In the genomic region with DNA sequence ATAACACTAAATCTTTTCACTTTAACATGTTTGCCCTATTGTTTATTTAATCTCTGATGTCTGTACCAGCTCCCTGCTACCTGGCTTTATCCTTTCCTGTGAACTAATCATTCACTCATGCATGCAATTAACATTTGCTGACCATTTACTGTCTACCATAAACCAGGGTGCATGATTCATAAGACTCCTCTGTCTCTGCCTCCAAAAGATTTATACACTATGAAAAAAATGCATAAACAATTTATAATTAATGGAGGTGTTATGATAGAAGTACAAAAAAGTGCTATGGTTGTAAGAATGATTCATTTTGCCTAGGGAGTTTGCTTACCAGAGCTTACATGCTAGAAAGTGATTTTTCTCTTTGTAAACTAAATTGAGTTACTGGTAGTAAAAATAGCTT, we compare ENCODE assay signal across 16 cellular contexts. TPM values are rescaled to one million over a fixed set of nuclear protein-coding genes. Genes with fewer than 3 reads are reported as not detected.
A peak's percentile ranks its signal among the peaks of the same experiment; 100 is the strongest.
DNase-seq lines count a peak whose midpoint lies in the region; FAIRE-seq and TF ChIP-seq lines count a peak whose summit lies in the region.
"Had no signal": no experiment of that assay in that cellular context is flagged by ENCODE, and none has a peak within 500 bp of the region (broad histone marks: within the 10 kb centered on the region; RNA-seq: fewer than 3 reads in every experiment).

No MANE protein-coding gene starts in this region.

- H3K4me3 ChIP-seq in bronchial epithelial cell (ENCODE audit: low read depth, low read length) (no peak overlapping the region), lower leg skin (ENCODE audit: low read depth, poor library complexity, severe bottlenecking) (no peak overlapping the region)
- H3K4me3 ChIP-seq: A549 had no signal

- H3K36me3 ChIP-seq in bronchial epithelial cell (ENCODE audit: control insufficient read depth, insufficient read depth, low read length), result no peaks in the 10 kb centered on the region
- H3K36me3 ChIP-seq: BE2C had no signal

- TF ChIP-seq POLR2A in lower leg skin (IDR thresholded peaks at IDR 0.05), result no peak

- intact Hi-C loops in lower leg skin (cut with DNase I; ENCODE audit: low total_unique reads), result no loop called here

- no peak for TF ChIP-seq CTCF in bronchial epithelial cell (IDR thresholded peaks at IDR 0.05; ENCODE audit: insufficient read depth, low read length, severe bottlenecking)
- no peak for TF ChIP-seq CTCF in lower leg skin (IDR thresholded peaks at IDR 0.05)

- no peak for FAIRE-seq in bronchial epithelial cell (lab: Jason Lieb, UNC)
- FAIRE-seq: A549, GM18507, HepG2, HTR-8/SVneo had no signal

- peak; percentile 61 for DNase-seq in M059J (ENCODE audit: low read depth)
- peak; percentile 20 for DNase-seq in bronchial epithelial cell (ENCODE audit: low read depth)
- peak; percentile 66 for DNase-seq in kidney tubule cell (ENCODE audit: low spot score)
- DNase-seq in hepatic stellate cell (ENCODE audit: low spot score), result no peak
- no peak for DNase-seq in NCI-H1436 treated with DMSO at 0.1 percent for 48 hours (lab: John Stamatoyannopoulos, UW)
- no peak for DNase-seq in lower leg skin (ENCODE audit: low spot score in 2 of 2)
- DNase-seq: BE2C; CD8-positive, alpha-beta T cell; COR-L47; DND-41; HCEC 1CT; HFFc6 had no signal

- no peaks in the 10 kb centered on the region for H3K27me3 ChIP-seq in bronchial epithelial cell (ENCODE audit: control insufficient read depth, insufficient read depth, low read length)
- H3K27me3 ChIP-seq: BE2C had no signal

RNA-seq across cellular contexts. Expression of a gene that starts 24.4 kb away (rescaled TPM):
- total RNA-seq in M059J (2014; rRNA removed; shearing (Covaris generic)), result 5.5 and 6.2 TPM in 2 replicates
- 9.0 and 11.3 TPM in 2 replicates for total RNA-seq in bronchial epithelial cell
- 10 to 100 TPM; 45.3 to 61.1 (median 52.8) TPM for total RNA-seq in lower leg skin

Comparison
In these comparisons a context has a peak if more than half of its experiments do, and no peak if none do; other contexts are left out.
1. DNase-seq: peak in M059J (single experiment), bronchial epithelial cell (single experiment) and kidney tubule cell (single experiment); none in hepatic stellate cell (single experiment), NCI-H1436 treated with DMSO at 0.1 percent for 48 hours (single experiment) and lower leg skin (0 of 2).